ENCODE assay signal across 7 cellular contexts in the genomic region with DNA sequence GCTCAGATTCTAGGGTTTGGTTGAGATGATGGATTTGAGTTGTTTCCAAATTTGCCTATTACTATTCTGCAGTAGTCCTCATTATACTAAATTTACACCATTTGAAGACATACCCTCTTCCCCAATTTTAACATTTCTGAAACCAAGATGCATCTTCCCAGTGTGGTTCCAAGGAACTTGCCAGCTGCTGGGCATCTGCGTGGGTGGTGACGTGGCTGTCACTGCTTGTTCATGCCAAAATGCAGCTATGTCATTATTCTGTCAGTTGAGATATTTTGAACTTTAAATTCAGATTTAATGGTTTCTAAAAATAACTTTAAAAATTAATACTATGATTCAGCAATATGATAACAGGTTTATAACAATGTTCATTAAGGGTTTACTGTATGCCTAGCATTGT. TPM values are rescaled to one million over a fixed set of nuclear protein-coding genes. Genes with fewer than 3 reads are reported as not detected.
DNase-seq lines count a peak whose midpoint lies in the region; ATAC-seq and TF ChIP-seq lines count a peak whose summit lies in the region.

No MANE protein-coding gene starts in this region.

- TF ChIP-seq POLR2A in sigmoid colon (IDR thresholded peaks at IDR 0.05): no peak

- 75 to 76% methylated on average over 2 of the region's 2 CpGs for WGBS in sigmoid colon, 2 donors

- H3K4me3 ChIP-seq in fibroblast of mammary gland (ENCODE audit: control insufficient read depth, low read depth, low read length): peak overlapping the region; percentile 73
- H3K4me3 ChIP-seq in sigmoid colon: peak overlapping the region in 3 of 4 donors; percentile 74 to 92 (median 77)

- no peak for TF ChIP-seq EP300 in sigmoid colon (IDR thresholded peaks at IDR 0.05)

- DNase-seq in RPMI7951 (ENCODE audit: low read depth) (peak; percentile 7), fibroblast of mammary gland (ENCODE audit: low read depth) (peak; percentile 9), sigmoid colon (no peak), NCI-H128 (lab: John Stamatoyannopoulos, UW; ENCODE audit: unreplicated experiment) (no peak)

- H3K27me3 ChIP-seq in sigmoid colon: no peaks in the 10 kb centered on the region

- H3K4me1 ChIP-seq in ES-I3 (ENCODE audit: insufficient read depth, low read length): no peaks in the 10 kb centered on the region
- peaks cover 0 to 13% (median 6%) of the 10 kb centered on the region in 4 donors for H3K4me1 ChIP-seq in sigmoid colon

- intact Hi-C loops in sigmoid colon (cut with DNase I): no loop called here

- no peak for ATAC-seq in GM19324 (IDR thresholded peaks at IDR 0.05; ENCODE audit: low FRiP score, unreplicated experiment)
- ATAC-seq in GM19397 (IDR thresholded peaks at IDR 0.05; ENCODE audit: unreplicated experiment): no peak

- peak overlapping the region; percentile 65; the same call in 1 of the 2 replicates for H3K9ac ChIP-seq in ES-I3 (ENCODE audit: low read depth, low read length)

- H3K27ac ChIP-seq in sigmoid colon: peak overlapping the region in 2 of 4 donors; percentile 72 to 73

- H3K9me3 ChIP-seq in ES-I3 (ENCODE audit: control insufficient read depth, insufficient read depth, low read length): peaks cover 5% of the 10 kb centered on the region; the same call in 1 of the 2 replicates
- peaks cover 0 to 6% (median 1%) of the 10 kb centered on the region in 4 donors for H3K9me3 ChIP-seq in sigmoid colon

- H3K36me3 ChIP-seq in ES-I3 (ENCODE audit: insufficient read depth, low read length) (no peaks in the 10 kb centered on the region), sigmoid colon (peaks cover 0 to 18% (median 4%) of the 10 kb centered on the region in 4 donors)

- no peak for TF ChIP-seq CTCF in fibroblast of mammary gland (conservative IDR thresholded peaks at IDR 0.05; ENCODE audit: control insufficient read depth, insufficient read depth, low read depth, low read length)
- TF ChIP-seq CTCF in sigmoid colon (IDR thresholded peaks at IDR 0.05): no peak

RNA-seq across cellular contexts. Expression of gene ZFP69, which starts 1.2 kb away (rescaled TPM):
- 4.9 and 6.3 TPM in 2 replicates for total RNA-seq in RPMI7951 (2014; rRNA removed; shearing (Covaris generic))
- 1 to 10 TPM; 2.3 to 7.2 (median 3.7) TPM for total RNA-seq in sigmoid colon
- 1 to 10 TPM in 2 of 3 donors, under 1 TPM in 1; 0.92 to 2.5 (median 1.8) TPM for polyA plus RNA-seq in sigmoid colon

RNA-seq across cellular contexts. Expression of gene ZFP69B, which starts 28.0 kb away (rescaled TPM):
- 2.8 and 3.1 TPM in 2 replicates for total RNA-seq in RPMI7951 (2014; rRNA removed; shearing (Covaris generic))
- total RNA-seq in sigmoid colon: under 1 TPM; 0.14 to 0.99 (median 0.63) TPM
- polyA plus RNA-seq in sigmoid colon: 1 to 10 TPM in 2 of 3 donors, not detected in 1; 1.2 to 1.8 TPM

RNA-seq across cellular contexts. Expression of gene EXO5, which starts 30.3 kb away (rescaled TPM):
- total RNA-seq in RPMI7951 (2014; rRNA removed; shearing (Covaris generic)): 11.5 and 15.3 TPM in 2 replicates
- 1 to 10 TPM; 5.4 to 8.6 (median 7.7) TPM for total RNA-seq in sigmoid colon
- polyA plus RNA-seq in sigmoid colon: 1 to 10 TPM; 1.2 to 6.9 (median 6.5) TPM

RNA-seq across cellular contexts. Expression of gene ZNF684, which starts 53.2 kb away (rescaled TPM):
- 7.6 and 9.7 TPM in 2 replicates for total RNA-seq in RPMI7951 (2014; rRNA removed; shearing (Covaris generic))
- 1 to 10 TPM; 2.2 to 6.1 (median 3.7) TPM for total RNA-seq in sigmoid colon
- polyA plus RNA-seq in sigmoid colon: 1 to 10 TPM; 3.0 to 5.4 (median 4.9) TPM

Comparison
In these comparisons a context has a peak if more than half of its experiments do, and no peak if none do; other contexts are left out.
1. DNase-seq: peak in RPMI7951 (single experiment) and fibroblast of mammary gland (single experiment); none in sigmoid colon (single experiment) and NCI-H128 (single experiment).